Comparison of ENCODE assay signal across 17 cellular contexts in the genomic region with DNA sequence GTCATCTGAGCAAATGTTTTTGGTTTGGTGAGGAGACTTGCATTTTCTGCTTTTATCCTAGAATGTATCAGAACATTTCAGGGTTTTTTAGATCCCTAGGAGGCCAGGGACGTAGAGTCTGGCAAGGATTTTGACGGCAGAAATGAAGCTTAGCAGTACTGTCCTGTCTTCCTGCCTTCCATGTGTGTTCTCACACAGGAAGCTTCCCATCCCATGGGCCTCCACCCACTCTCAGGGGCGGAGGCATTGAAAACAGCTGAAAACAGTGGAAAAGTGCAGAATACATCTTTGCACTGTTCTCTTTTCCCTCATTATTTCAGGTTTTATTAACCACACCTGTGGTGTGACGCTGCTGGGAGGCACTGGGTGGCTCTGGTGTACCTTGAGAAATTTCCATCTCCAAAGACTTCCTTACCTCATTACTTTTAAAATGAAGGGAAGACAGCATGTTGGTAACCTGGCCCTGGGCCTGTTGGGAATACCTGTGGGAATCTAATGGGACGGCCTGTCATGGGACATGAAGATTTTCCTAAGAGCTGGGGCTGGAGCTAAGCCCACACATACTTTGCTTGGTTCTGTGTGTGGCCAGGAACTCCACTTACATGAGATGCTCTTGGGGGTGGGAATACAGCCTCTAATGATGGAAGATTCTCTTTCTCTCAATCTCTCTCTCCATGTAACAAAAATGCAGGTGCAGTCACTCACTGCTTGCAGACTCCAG. TPM values are rescaled to one million over a fixed set of nuclear protein-coding genes. Genes with fewer than 3 reads are reported as not detected.
DNase-seq lines count a peak whose midpoint lies in the region; ATAC-seq and TF ChIP-seq lines count a peak whose summit lies in the region.
"Had no signal": no experiment of that assay in that cellular context is flagged by ENCODE, and none has a peak within 500 bp of the region (broad histone marks: within the 10 kb centered on the region; RNA-seq: fewer than 3 reads in every experiment).

No MANE protein-coding gene starts in this region.

- CTCF ChIA-PET in Panc1 (lab: Charles Lee) = no interaction called here
- CTCF ChIA-PET in activated CD8-positive, alpha-beta T cell treated with anti-CD3 and anti-CD28 coated beads, Interleukin-2, amount 10 ng/mL, durations not matched to agents 7 days and 5 days (lab: Charles Lee) = no interaction called here

- H3K27ac Mint-ChIP-seq in activated CD8-positive, alpha-beta T cell treated with anti-CD3 and anti-CD28 coated beads, Interleukin-2, amount 10 ng/mL, durations not matched to agents 7 days and 5 days = no peak overlapping the region
- H3K27ac Mint-ChIP-seq: activated naive CD4-positive, alpha-beta T cell treated with anti-CD3 and anti-CD28 coated beads, Interleukin-2, amount 50 U/mL, for 24 hours; stimulated activated naive CD8-positive, alpha-beta T cell treated with anti-CD3 and anti-CD28 coated beads, Interleukin-15, Interleukin-2, amounts not matched to agents 100 ng/mL and 50 ng/mL, for 24 hours had no signal

- no peaks in the 10 kb centered on the region for H3K36me3 ChIP-seq in Panc1 (ENCODE audit: control insufficient read depth, insufficient read depth, low read length)
- no peaks in the 10 kb centered on the region for H3K36me3 ChIP-seq in esophagus muscularis mucosa

- ATAC-seq in Panc1 = peak; percentile 51
- peak; percentile 72 for ATAC-seq in sciatic nerve
- ATAC-seq in activated CD8-positive, alpha-beta T cell treated with anti-CD3 and anti-CD28 coated beads, Interleukin-2, amount 10 ng/mL, durations not matched to agents 7 days and 5 days = no peak

- 59% methylated on average over 5 of the region's 5 CpGs for WGBS in esophagus muscularis mucosa

- no peak for TF ChIP-seq POLR2A in esophagus muscularis mucosa (IDR thresholded peaks at IDR 0.05; ENCODE audit: low read depth)

- POLR2A ChIA-PET in Panc1 (lab: Charles Lee) = no interaction called here
- POLR2A ChIA-PET in activated CD8-positive, alpha-beta T cell treated with anti-CD3 and anti-CD28 coated beads, Interleukin-2, amount 10 ng/mL, durations not matched to agents 7 days and 5 days (lab: Charles Lee) = no interaction called here

- no peak for TF ChIP-seq EP300 in esophagus muscularis mucosa (IDR thresholded peaks at IDR 0.05)

- TF ChIP-seq CTCF in GM12873 (IDR thresholded peaks at IDR 0.05; ENCODE audit: insufficient read depth, low read depth, low read length, missing control alignments) (peak; percentile 39), Panc1 (IDR thresholded peaks at IDR 0.05) (no peak), epithelial cell of proximal tubule (conservative IDR thresholded peaks at IDR 0.05; ENCODE audit: low read depth, low read length) (peak; percentile 46), esophagus muscularis mucosa (IDR thresholded peaks at IDR 0.05) (no peak)

- intact Hi-C loops in Panc1 (cut with micrococcal nuclease; ENCODE audit: unreplicated experiment) = loop anchor here (10.0 kb wide), 1 partner anchor 141 kb away; no protein-coding TSS in a partner anchor
- intact Hi-C loops in sciatic nerve (cut with DNase I) = no loop called here
- intact Hi-C loops in esophagus muscularis mucosa (cut with DNase I) = no loop called here

- in situ Hi-C loops in Panc1 (cut with HindIII; ENCODE audit: low pct_unique_long_range_greater_than_20kb, low sequenced_read_pairs) = no loop called here

- H3K4me1 Mint-ChIP-seq in activated CD8-positive, alpha-beta T cell treated with anti-CD3 and anti-CD28 coated beads, Interleukin-2, amount 10 ng/mL, durations not matched to agents 7 days and 5 days (ENCODE audit: low read depth) = no peaks in the 10 kb centered on the region
- H3K4me1 Mint-ChIP-seq: activated naive CD4-positive, alpha-beta T cell treated with anti-CD3 and anti-CD28 coated beads, Interleukin-2, amount 50 U/mL, for 24 hours had no signal

- H3K36me3 Mint-ChIP-seq in activated CD8-positive, alpha-beta T cell treated with anti-CD3 and anti-CD28 coated beads, Interleukin-2, amount 10 ng/mL, durations not matched to agents 7 days and 5 days (ENCODE audit: low read depth) = no peaks in the 10 kb centered on the region
- H3K36me3 Mint-ChIP-seq: activated naive CD4-positive, alpha-beta T cell treated with anti-CD3 and anti-CD28 coated beads, Interleukin-2, amount 50 U/mL, for 24 hours had no signal

- H3K27me3 ChIP-seq in Panc1 (ENCODE audit: control insufficient read depth, insufficient read depth, low read length) = no peaks in the 10 kb centered on the region
- H3K27me3 ChIP-seq in esophagus muscularis mucosa = no peaks in the 10 kb centered on the region

- H3K9me3 Mint-ChIP-seq in activated CD8-positive, alpha-beta T cell treated with anti-CD3 and anti-CD28 coated beads, Interleukin-2, amount 10 ng/mL, durations not matched to agents 7 days and 5 days (ENCODE audit: insufficient read depth) = no peaks in the 10 kb centered on the region
- H3K9me3 Mint-ChIP-seq: activated naive CD4-positive, alpha-beta T cell treated with anti-CD3 and anti-CD28 coated beads, Interleukin-2, amount 50 U/mL, for 24 hours; dendritic cell treated with granulocyte-macrophage colony-stimulating factor and Interleukin-4, amounts not matched to agents 40 ng/mL and 50 ng/mL, for 4 days; stimulated activated naive CD8-positive, alpha-beta T cell treated with anti-CD3 and anti-CD28 coated beads, Interleukin-15, Interleukin-2, amounts not matched to agents 100 ng/mL and 50 ng/mL, for 24 hours had no signal

- H3K4me3 ChIP-seq in Panc1 (ENCODE audit: low read depth in 2 of 2, low read length in 2 of 2) (no peak overlapping the region), epithelial cell of proximal tubule (ENCODE audit: low read depth, low read length) (no peak overlapping the region), esophagus muscularis mucosa (no peak overlapping the region)
- H3K4me3 ChIP-seq: lung had no signal

- H3K27ac ChIP-seq in Panc1 (ENCODE audit: low read length) (0 out of 2 replicates have a peak overlapping the region, but pooled peaks have one; percentile 23), esophagus muscularis mucosa (replicated peaks in 1 of 4) (no peak overlapping the region)
- H3K27ac ChIP-seq: KMS-11 had no signal

- H3K9me3 ChIP-seq in Panc1 (ENCODE audit: control insufficient read depth, insufficient read depth, low read depth, low read length) (no peaks in the 10 kb centered on the region), esophagus muscularis mucosa (no peaks in the 10 kb centered on the region)
- H3K9me3 ChIP-seq: Caco-2 had no signal

- BruUV-seq in Panc1 (replicated peaks; lab: Mats Ljungman, UMichigan) = no TSS peak

- H3K4me3 Mint-ChIP-seq in activated CD8-positive, alpha-beta T cell treated with anti-CD3 and anti-CD28 coated beads, Interleukin-2, amount 10 ng/mL, durations not matched to agents 7 days and 5 days = no peak overlapping the region
- H3K4me3 Mint-ChIP-seq: activated naive CD4-positive, alpha-beta T cell treated with anti-CD3 and anti-CD28 coated beads, Interleukin-2, amount 50 U/mL, for 24 hours; dendritic cell treated with granulocyte-macrophage colony-stimulating factor and Interleukin-4, amounts not matched to agents 40 ng/mL and 50 ng/mL, for 4 days; stimulated activated naive CD8-positive, alpha-beta T cell treated with anti-CD3 and anti-CD28 coated beads, Interleukin-15, Interleukin-2, amounts not matched to agents 100 ng/mL and 50 ng/mL, for 24 hours had no signal

- no peaks in the 10 kb centered on the region for H3K27me3 Mint-ChIP-seq in activated CD8-positive, alpha-beta T cell treated with anti-CD3 and anti-CD28 coated beads, Interleukin-2, amount 10 ng/mL, durations not matched to agents 7 days and 5 days (ENCODE audit: low read depth)
- H3K27me3 Mint-ChIP-seq: activated naive CD4-positive, alpha-beta T cell treated with anti-CD3 and anti-CD28 coated beads, Interleukin-2, amount 50 U/mL, for 24 hours; dendritic cell treated with granulocyte-macrophage colony-stimulating factor and Interleukin-4, amounts not matched to agents 40 ng/mL and 50 ng/mL, for 4 days; stimulated activated naive CD8-positive, alpha-beta T cell treated with anti-CD3 and anti-CD28 coated beads, Interleukin-15, Interleukin-2, amounts not matched to agents 100 ng/mL and 50 ng/mL, for 24 hours had no signal

- no peaks in the 10 kb centered on the region for H3K4me1 ChIP-seq in Panc1 (ENCODE audit: control insufficient read depth, insufficient read depth, low read length)
- peaks cover 0 to 8% (median 0%) of the 10 kb centered on the region in 4 donors for H3K4me1 ChIP-seq in esophagus muscularis mucosa

- DNase-seq in Panc1 (ENCODE audit: low read depth, low spot score) = no peak
- DNase-seq in epithelial cell of proximal tubule (ENCODE audit: low read depth) = no peak
- DNase-seq in sciatic nerve (ENCODE audit: low spot score) = no peak
- no peak for DNase-seq in esophagus muscularis mucosa (ENCODE audit: extremely low spot score)
- DNase-seq in HuH-7.5 (ENCODE audit: low spot score) = no peak
- no peak for DNase-seq in activated CD8-positive, alpha-beta T cell treated with anti-CD3 and anti-CD28 coated beads, Interleukin-2, amount 10 ng/mL, durations not matched to agents 7 days and 5 days
- DNase-seq: NCI-H2029; stimulated activated CD4-positive, alpha-beta T cell treated with anti-CD3 and anti-CD28 coated beads, Interleukin-2, amount 100 ng/mL, for 48 hours; T1000 had no signal

RNA-seq across cellular contexts. Expression of a gene that starts 20.5 kb away (rescaled TPM):
- not detected for total RNA-seq in Panc1 (2021; ENCODE audit: unreplicated experiment)
- not detected for polyA plus RNA-seq in Panc1 (2012; ENCODE audit: insufficient read length)
- total RNA-seq in epithelial cell of proximal tubule = not detected in 2 replicates
- total RNA-seq in sciatic nerve = 0.53 TPM
- total RNA-seq in esophagus muscularis mucosa = not detected
- not detected for total RNA-seq in activated CD8-positive, alpha-beta T cell treated with anti-CD3 and anti-CD28 coated beads, Interleukin-2, amount 10 ng/mL, durations not matched to agents 7 days and 5 days
- total RNA-seq: Caco-2, glomerular endothelial cell had no signal

Comparison
In these comparisons a context has a peak if more than half of its experiments do, and no peak if none do; other contexts are left out.
1. CTCF ChIP-seq: peak in GM12873 (single experiment) and epithelial cell of proximal tubule (single experiment); none in Panc1 (single experiment) and esophagus muscularis mucosa (0 of 3).